9 cellular contexts compared by ENCODE assay signal in genomic region chr3:72082121-72082715, GRCh38.
DNase-seq lines count a peak whose midpoint lies in the region; ATAC-seq lines count a peak whose summit lies in the region.
"Had no signal": no experiment of that assay in that cellular context is flagged by ENCODE, and none has a peak within 500 bp of the region (broad histone marks: within the 10 kb centered on the region; RNA-seq: fewer than 3 reads in every experiment).

No MANE protein-coding gene starts in this region.

- no peaks in the 10 kb centered on the region for H3K4me1 ChIP-seq in mesenchymal stem cell (ENCODE audit: control insufficient read depth, insufficient read depth, low read depth, low read length)

- H3K18ac ChIP-seq in mesenchymal stem cell (ENCODE audit: low read depth in 1 of 2, low read length in 2 of 2) = no peak overlapping the region

- H2BK12ac ChIP-seq in mesenchymal stem cell (ENCODE audit: low read length in 2 of 2) = peak overlapping the region in 1 of 2 experiments; percentile 34

- no peak overlapping the region for H3K4me3 ChIP-seq in mesenchymal stem cell (ENCODE audit: insufficient read depth in 1 of 2, low read depth in 1 of 2, low read length in 2 of 2)

- CTCF ChIA-PET in activated CD8-positive, alpha-beta memory T cell treated with anti-CD3 and anti-CD28 coated beads, Interleukin-2, amount 10 ng/mL, durations not matched to agents 7 days and 5 days (lab: Charles Lee) = interaction anchor here (1.7 kb wide), 1 partner anchor 19 kb away, joined by 4 read pairs; no protein-coding TSS in a partner anchor

- peaks cover 0 to 32% of the 10 kb centered on the region in 2 experiments for H3K27me3 ChIP-seq in mesenchymal stem cell (ENCODE audit: control insufficient read depth in 1 of 2, insufficient read depth in 1 of 2, low read length in 2 of 2)

- no peak overlapping the region for H3K4me2 ChIP-seq in mesenchymal stem cell (ENCODE audit: low read length, poor library complexity, severe bottlenecking)
- H3K4me2 ChIP-seq: KMS-11 had no signal

- H2AFZ ChIP-seq in mesenchymal stem cell (ENCODE audit: low read depth, low read length) = no peak overlapping the region

- H3K4me1 Mint-ChIP-seq in activated CD8-positive, alpha-beta memory T cell treated with anti-CD3 and anti-CD28 coated beads, Interleukin-2, amount 10 ng/mL, durations not matched to agents 7 days and 5 days = peaks cover 15% of the 10 kb centered on the region

- no peaks in the 10 kb centered on the region for H3K36me3 ChIP-seq in mesenchymal stem cell (ENCODE audit: control insufficient read depth in 1 of 2, insufficient read depth in 2 of 2, low read depth in 1 of 2, low read length in 2 of 2)

- WGBS in mesenchymal stem cell = 22% methylated on average over 8 of the region's 8 CpGs

- no peaks in the 10 kb centered on the region for H3K9me3 ChIP-seq in mesenchymal stem cell (ENCODE audit: control insufficient read depth, low read length)

- ATAC-seq in GM18858 (IDR thresholded peaks at IDR 0.05; ENCODE audit: unreplicated experiment) (peak; percentile 54), HG02943 (IDR thresholded peaks at IDR 0.05; ENCODE audit: low read depth, unreplicated experiment) (peak; percentile 54)
- no peak for ATAC-seq in activated CD8-positive, alpha-beta memory T cell treated with anti-CD3 and anti-CD28 coated beads, Interleukin-2, amount 10 ng/mL, durations not matched to agents 7 days and 5 days

- H4K8ac ChIP-seq in mesenchymal stem cell (ENCODE audit: low read length) = no peak overlapping the region

- H4K91ac ChIP-seq in mesenchymal stem cell (ENCODE audit: low read length) = no peak overlapping the region

- H3K4ac ChIP-seq in mesenchymal stem cell (ENCODE audit: low read depth in 1 of 2, low read length in 2 of 2) = no peak overlapping the region

- peaks cover 14% of the 10 kb centered on the region for H3K27me3 Mint-ChIP-seq in activated CD8-positive, alpha-beta memory T cell treated with anti-CD3 and anti-CD28 coated beads, Interleukin-2, amount 10 ng/mL, durations not matched to agents 7 days and 5 days

- no peaks in the 10 kb centered on the region for H3K9me3 Mint-ChIP-seq in activated CD8-positive, alpha-beta memory T cell treated with anti-CD3 and anti-CD28 coated beads, Interleukin-2, amount 10 ng/mL, durations not matched to agents 7 days and 5 days (ENCODE audit: low read depth)

- no peak overlapping the region for H2BK120ac ChIP-seq in mesenchymal stem cell (ENCODE audit: low read depth, low read length)

- H3K23ac ChIP-seq in mesenchymal stem cell (ENCODE audit: low read length in 2 of 2) = no peak overlapping the region

- H3K14ac ChIP-seq in mesenchymal stem cell (ENCODE audit: low read length in 2 of 2) = no peak overlapping the region

- H3K9ac ChIP-seq in mesenchymal stem cell (ENCODE audit: low read length) = peak overlapping the region; percentile 31
- H3K9ac ChIP-seq: KMS-11 had no signal

- H2BK15ac ChIP-seq in mesenchymal stem cell (ENCODE audit: low read depth, poor library complexity, severe bottlenecking) = no peak overlapping the region

- DNase-seq in SIG-M5 (lab: John Stamatoyannopoulos, UW) (peak; percentile 56), mesenchymal stem cell (peak; percentile 84), AG20443 (ENCODE audit: low spot score) (no peak), kidney tubule cell (ENCODE audit: low spot score) (no peak)
- no peak for DNase-seq in activated effector memory CD4-positive, alpha-beta T cell treated with Interleukin-2 at 50 U/mL for 16 hours
- DNase-seq in activated CD8-positive, alpha-beta memory T cell treated with anti-CD3 and anti-CD28 coated beads, Interleukin-2, amount 10 ng/mL, durations not matched to agents 7 days and 5 days = no peak

- no peak overlapping the region for H3K27ac Mint-ChIP-seq in activated CD8-positive, alpha-beta memory T cell treated with anti-CD3 and anti-CD28 coated beads, Interleukin-2, amount 10 ng/mL, durations not matched to agents 7 days and 5 days

- H2BK5ac ChIP-seq in mesenchymal stem cell (ENCODE audit: low read depth, low read length, poor library complexity, severe bottlenecking) = no peak overlapping the region

- H2AK5ac ChIP-seq in mesenchymal stem cell (ENCODE audit: low read length, severe bottlenecking) = no peak overlapping the region

- H3K79me1 ChIP-seq in mesenchymal stem cell (replicated peaks; ENCODE audit: low read length, poor library complexity, severe bottlenecking) = no peaks in the 10 kb centered on the region

- no peak overlapping the region for H3K27ac ChIP-seq in mesenchymal stem cell (ENCODE audit: low read length, poor library complexity, severe bottlenecking)
- H3K27ac ChIP-seq: KMS-11 had no signal

- H3K36me3 Mint-ChIP-seq in activated CD8-positive, alpha-beta memory T cell treated with anti-CD3 and anti-CD28 coated beads, Interleukin-2, amount 10 ng/mL, durations not matched to agents 7 days and 5 days = peaks cover 2% of the 10 kb centered on the region

- no peak overlapping the region for H3K4me3 Mint-ChIP-seq in activated CD8-positive, alpha-beta memory T cell treated with anti-CD3 and anti-CD28 coated beads, Interleukin-2, amount 10 ng/mL, durations not matched to agents 7 days and 5 days

Comparison
In these comparisons a context has a peak if more than half of its experiments do, and no peak if none do; other contexts are left out.
1. DNase-seq: peak in SIG-M5 (single experiment) and mesenchymal stem cell (single experiment); none in AG20443 (single experiment), activated effector memory CD4-positive, alpha-beta T cell treated with Interleukin-2 at 50 U/mL for 16 hours (single experiment), kidney tubule cell (single experiment) and activated CD8-positive, alpha-beta memory T cell treated with anti-CD3 and anti-CD28 coated beads, Interleukin-2, amount 10 ng/mL, durations not matched to agents 7 days and 5 days (single experiment).